In the genomic region with DNA sequence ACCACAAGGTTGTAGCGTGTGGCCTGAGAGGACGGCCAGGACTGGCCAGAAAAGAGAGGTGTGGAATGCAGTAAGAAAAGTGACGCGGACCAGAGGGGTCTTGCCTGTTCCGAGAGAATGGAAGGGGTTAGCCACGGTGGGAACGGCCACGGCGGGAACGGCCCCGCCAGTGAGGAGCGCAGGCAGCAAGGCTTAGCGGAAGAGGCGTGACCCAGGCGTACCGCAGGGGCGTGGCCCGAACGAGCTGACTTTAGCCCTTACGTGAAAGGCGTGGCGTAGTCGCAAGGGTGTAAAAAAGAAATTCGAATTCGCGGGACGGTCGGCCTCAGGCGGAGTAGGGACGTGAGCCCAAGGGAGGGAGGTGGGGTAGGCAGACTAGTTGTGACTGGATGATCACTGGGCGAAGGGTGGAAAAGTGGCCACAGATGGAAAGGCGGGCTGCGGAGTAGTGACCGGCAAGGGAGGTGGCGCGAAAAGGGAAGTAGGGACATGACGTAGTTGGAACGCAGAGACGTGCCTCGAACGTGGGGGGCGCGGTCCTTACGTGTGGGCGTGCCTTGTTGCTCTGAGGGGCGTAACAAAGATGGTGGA, we compare ENCODE assay signal across 8 cellular contexts. TPM values are rescaled to one million over a fixed set of nuclear protein-coding genes. Genes with fewer than 3 reads are reported as not detected.
A peak's percentile ranks its signal among the peaks of the same experiment; 100 is the strongest.
DNase-seq lines count a peak whose midpoint lies in the region; ATAC-seq and TF ChIP-seq lines count a peak whose summit lies in the region.

No MANE protein-coding gene starts in this region.

- H3K9me3 ChIP-seq in OCI-LY1 (ENCODE audit: low read length) (no peaks in the 10 kb centered on the region), esophagus (ENCODE audit: control insufficient read depth in 2 of 2, insufficient read depth in 1 of 2, low read depth in 1 of 2, low read length in 1 of 2) (no peaks in the 10 kb centered on the region), mucosa of rectum (ENCODE audit: control insufficient read depth in 2 of 2, low read length in 2 of 2) (no peaks in the 10 kb centered on the region)

- H3F3A ChIP-seq in OCI-LY1 (ENCODE audit: insufficient read depth, low read length): no peaks in the 10 kb centered on the region

- peak overlapping the region; percentile 95 for H3K4me2 ChIP-seq in OCI-LY1 (ENCODE audit: low read length)

- ATAC-seq in GM21528 (IDR thresholded peaks at IDR 0.05; ENCODE audit: low FRiP score, unreplicated experiment): peak; percentile 87

- DNase-seq in DMS114 treated with DMSO at 0.1 percent for 48 hours (lab: John Stamatoyannopoulos, UW; ENCODE audit: unreplicated experiment): peak; percentile 87
- peak; percentile 30 for DNase-seq in HuH-7 (ENCODE audit: low spot score)
- peak; percentile 78 for DNase-seq in activated T-cell treated with anti-CD3 and anti-CD28 coated beads for 24 hours (ENCODE audit: low read depth)
- peak; percentile 74 to 85 for DNase-seq in stimulated activated CD8-positive, alpha-beta memory T cell treated with anti-CD3 and anti-CD28 coated beads, Interleukin-4, amount 100 ng/mL, for 4 hours (ENCODE audit: low read depth in 2 of 2, low spot score in 1 of 2)

- H3K27me3 ChIP-seq in OCI-LY1 (ENCODE audit: insufficient read depth, low read length) (no peaks in the 10 kb centered on the region), esophagus (ENCODE audit: control insufficient read depth in 1 of 2, insufficient read depth in 2 of 2, low read length in 2 of 2) (no peaks in the 10 kb centered on the region), mucosa of rectum (ENCODE audit: control insufficient read depth in 2 of 2, insufficient read depth in 2 of 2, low read length in 2 of 2) (peaks cover 2 to 3% of the 10 kb centered on the region in 2 donors)

- H2AFZ ChIP-seq in OCI-LY1 (ENCODE audit: low read length): no peak overlapping the region

- no peak for TF ChIP-seq CTCF in OCI-LY1 (IDR thresholded peaks at IDR 0.05; ENCODE audit: low read length)

- H3K9ac ChIP-seq in OCI-LY1 (ENCODE audit: low read length) (peak overlapping the region; percentile 99), mucosa of rectum (ENCODE audit: low read depth in 1 of 2, low read length in 2 of 2) (peak overlapping the region; percentile 91 to 98)

- H3K4me3 ChIP-seq in OCI-LY1 (ENCODE audit: low read depth, low read length, poor library complexity, severe bottlenecking) (peak overlapping the region; percentile 87), esophagus (ENCODE audit: low read depth in 1 of 2, low read length in 2 of 2) (peak overlapping the region; percentile 67 to 90), mucosa of rectum (ENCODE audit: low read length in 2 of 2) (peak overlapping the region; percentile 98 to 99)

- no peaks in the 10 kb centered on the region for H3K9me2 ChIP-seq in OCI-LY1 (ENCODE audit: low read depth, low read length)

- H3K36me3 ChIP-seq in OCI-LY1 (ENCODE audit: insufficient read depth, low read length): no peaks in the 10 kb centered on the region
- no peaks in the 10 kb centered on the region for H3K36me3 ChIP-seq in esophagus (ENCODE audit: control insufficient read depth in 2 of 2, insufficient read depth in 2 of 2, low read length in 1 of 2)
- H3K36me3 ChIP-seq in mucosa of rectum (ENCODE audit: control insufficient read depth in 2 of 2, insufficient read depth in 2 of 2, low read length in 2 of 2): peaks cover 0 to 5% of the 10 kb centered on the region in 2 donors

- WGBS in esophagus, 2 donors: 0% methylated on average over 46 of the region's 46 CpGs

- H3K4me1 ChIP-seq in OCI-LY1 (ENCODE audit: insufficient read depth, low read length, severe bottlenecking) (peaks cover 21% of the 10 kb centered on the region), esophagus (ENCODE audit: control insufficient read depth in 2 of 2, insufficient read depth in 2 of 2, low read length in 1 of 2) (no peaks in the 10 kb centered on the region), mucosa of rectum (ENCODE audit: control insufficient read depth in 2 of 2, insufficient read depth in 2 of 2, low read length in 2 of 2) (peaks cover 12 to 17% of the 10 kb centered on the region in 2 donors)

- H4K20me1 ChIP-seq in OCI-LY1 (ENCODE audit: insufficient read depth, low read length): no peaks in the 10 kb centered on the region

- H3K79me2 ChIP-seq in OCI-LY1 (ENCODE audit: insufficient read depth, low read length): peaks cover 20% of the 10 kb centered on the region

- H3K27ac ChIP-seq in OCI-LY1 (ENCODE audit: low read depth, low read length, poor library complexity, severe bottlenecking) (peak overlapping the region; percentile 92), esophagus (ENCODE audit: low read depth in 2 of 2, low read length in 1 of 2) (peak overlapping the region; percentile 98 to 99), mucosa of rectum (ENCODE audit: low read depth in 2 of 2, low read length in 2 of 2) (peak overlapping the region; percentile 99 to 100)

RNA-seq across cellular contexts. Expression of a gene that starts 10.4 kb away (rescaled TPM):
- under 1 TPM; 0.38 to 0.49 TPM for polyA plus RNA-seq in esophagus

Comparison
In these comparisons a context has a peak if more than half of its experiments do, and no peak if none do; other contexts are left out.
1. Peak in every context shown above with its lines: DNase-seq, ATAC-seq, H3K4me3 ChIP-seq and H3K27ac ChIP-seq.
2. DNase-seq: peak in every context shown above with its lines; median percentile 87 in DMS114 treated with DMSO at 0.1 percent for 48 hours; 80 in stimulated activated CD8-positive, alpha-beta memory T cell treated with anti-CD3 and anti-CD28 coated beads, Interleukin-4, amount 100 ng/mL, for 4 hours; 78 in activated T-cell treated with anti-CD3 and anti-CD28 coated beads for 24 hours; 30 in HuH-7.